In genomic region chr11:65720237-65720934, GRCh38 we compare ENCODE assay signal across 8 cellular contexts. TPM values are rescaled to one million over a fixed set of nuclear protein-coding genes. Genes with fewer than 3 reads are reported as not detected.
DNase-seq lines count a peak whose midpoint lies in the region; ATAC-seq, FAIRE-seq and TF ChIP-seq lines count a peak whose summit lies in the region.

Gene RNASEH2C, minus strand, starts transcription at chr11:65720798. Its CDS starts 40 bp downstream, at chr11:65720758.

- in situ Hi-C loops in GM13977 (cut with MboI; ENCODE audit: low pct_unique_long_range_greater_than_20kb, low sequenced_read_pairs, unreplicated experiment), result no loop called here

- H3K36me3 Mint-ChIP-seq in astrocyte (ENCODE audit: low read depth, unreplicated experiment), result peaks cover 13% of the 10 kb centered on the region

- no peaks in the 10 kb centered on the region for H3K9me2 ChIP-seq in hepatocyte (replicated peaks; ENCODE audit: insufficient read depth)

- peaks cover 41% of the 10 kb centered on the region for H4K20me1 ChIP-seq in astrocyte (ENCODE audit: insufficient read depth, low read length)
- H4K20me1 ChIP-seq in hepatocyte (ENCODE audit: insufficient read depth, poor library complexity, severe bottlenecking), result peaks cover 13% of the 10 kb centered on the region

- peak within 1 kb of the TSS; percentile 66 for H3K27ac ChIP-seq in astrocyte (ENCODE audit: low read depth, low read length)
- H3K27ac ChIP-seq in hepatocyte, result peak within 1 kb of the TSS; percentile 64
- H3K27ac ChIP-seq in aorta (ENCODE audit: low read depth in 1 of 2, low read length in 2 of 2), result peak within 1 kb of the TSS in 1 of 2 donors; percentile 64

- H3K27me3 ChIP-seq in astrocyte (ENCODE audit: insufficient read depth, low read length) (no peaks in the 10 kb centered on the region), hepatocyte (no peaks in the 10 kb centered on the region), aorta (ENCODE audit: control insufficient read depth in 1 of 2, insufficient read depth in 2 of 2, low read length in 1 of 2) (no peaks in the 10 kb centered on the region)

- ATAC-seq in HG02852 (IDR thresholded peaks at IDR 0.05; ENCODE audit: unreplicated experiment), result peak; percentile 76
- peak; percentile 95 for ATAC-seq in aorta (ENCODE audit: low FRiP score)

- WGBS in hepatocyte (ENCODE audit: low lambda C conversion rate, missing lambda C conversion rate), result under 1% methylated on average over 71 of the region's 76 CpGs
- WGBS in aorta, 2 donors, result 0 to 1% methylated on average over 51 to 76 of the region's 76 CpGs

- H3K9me3 ChIP-seq in astrocyte (ENCODE audit: insufficient read depth, low read depth, low read length), result no peaks in the 10 kb centered on the region
- no peaks in the 10 kb centered on the region for H3K9me3 ChIP-seq in hepatocyte (ENCODE audit: low read depth)
- no peaks in the 10 kb centered on the region for H3K9me3 ChIP-seq in aorta (ENCODE audit: control insufficient read depth, low read length)

- H3K4me2 ChIP-seq in astrocyte (ENCODE audit: low read length) (peak within 1 kb of the TSS; percentile 85), hepatocyte (peak within 1 kb of the TSS; percentile 94)

- H3K79me2 ChIP-seq in astrocyte (ENCODE audit: insufficient read depth, low read length) (peaks cover 44% of the 10 kb centered on the region), hepatocyte (peaks cover 20% of the 10 kb centered on the region)

- peak within 1 kb of the TSS; percentile 82 for H2AFZ ChIP-seq in astrocyte (ENCODE audit: low read depth, low read length)
- peak within 1 kb of the TSS; percentile 41 for H2AFZ ChIP-seq in hepatocyte

- DNase-seq in GM13977 (ENCODE audit: low spot score) (peak; percentile 94), NCI-H1694 treated with DMSO at 0.1 percent for 48 hours (lab: John Stamatoyannopoulos, UW) (peak; percentile 56), T-helper 22 cell (ENCODE audit: low read depth) (peak; percentile 55), astrocyte (ENCODE audit: low read depth) (peak; percentile 71), hepatocyte (ENCODE audit: low spot score) (peak; percentile 93), renal cortical epithelial cell (ENCODE audit: low read depth) (peak; percentile 61), aorta (peak; percentile 91 to 95)

- H3K9ac ChIP-seq in astrocyte (ENCODE audit: low read length), result peak within 1 kb of the TSS; percentile 83

- H3K27ac Mint-ChIP-seq in astrocyte (ENCODE audit: unreplicated experiment), result peak within 1 kb of the TSS; percentile 58

- intact Hi-C loops in aorta (cut with DNase I), result no loop called here

- H3K9me3 Mint-ChIP-seq in astrocyte (ENCODE audit: unreplicated experiment), result no peaks in the 10 kb centered on the region

- H3K4me3 ChIP-seq in astrocyte (ENCODE audit: insufficient read depth, low read depth, low read length), result peak within 1 kb of the TSS; percentile 71
- peak within 1 kb of the TSS; percentile 46 for H3K4me3 ChIP-seq in hepatocyte
- peak within 1 kb of the TSS; percentile 32 to 43 for H3K4me3 ChIP-seq in aorta (ENCODE audit: low read length in 2 of 2)

- no peak for TF ChIP-seq CTCF in GM13977 (IDR thresholded peaks at IDR 0.05; ENCODE audit: extremely low read depth, insufficient read depth, missing control alignments)
- no peak for TF ChIP-seq CTCF in astrocyte (IDR thresholded peaks at IDR 0.05; ENCODE audit: insufficient read depth, low read depth, low read length)
- no peak for TF ChIP-seq CTCF in hepatocyte (IDR thresholded peaks at IDR 0.05; ENCODE audit: poor library complexity)

- H3K4me3 Mint-ChIP-seq in astrocyte (ENCODE audit: unreplicated experiment), result peak within 1 kb of the TSS; percentile 95

- H3K4me1 ChIP-seq in astrocyte (ENCODE audit: insufficient read depth, low read length), result peaks cover 19% of the 10 kb centered on the region
- peaks cover 11% of the 10 kb centered on the region for H3K4me1 ChIP-seq in hepatocyte (ENCODE audit: insufficient read depth)
- no peaks in the 10 kb centered on the region for H3K4me1 ChIP-seq in aorta (ENCODE audit: control insufficient read depth in 1 of 2, insufficient read depth in 2 of 2, low read length in 2 of 2)

- no peaks in the 10 kb centered on the region for H3K27me3 Mint-ChIP-seq in astrocyte (ENCODE audit: low read depth, unreplicated experiment)

- H3K4me1 Mint-ChIP-seq in astrocyte (ENCODE audit: low read depth, unreplicated experiment), result peaks cover 8% of the 10 kb centered on the region

- FAIRE-seq in astrocyte (lab: Jason Lieb, UNC), result no peak

- peaks cover 20% of the 10 kb centered on the region for H3K36me3 ChIP-seq in astrocyte (ENCODE audit: insufficient read depth, low read length)
- no peaks in the 10 kb centered on the region for H3K36me3 ChIP-seq in hepatocyte (replicated peaks; ENCODE audit: insufficient read depth, low read depth)
- peaks cover 4 to 10% of the 10 kb centered on the region in 2 donors for H3K36me3 ChIP-seq in aorta (ENCODE audit: control insufficient read depth in 1 of 2, insufficient read depth in 2 of 2, low read length in 1 of 2)

RNA-seq across cellular contexts. Expression of gene RNASEH2C, which starts in this region (rescaled TPM):
- total RNA-seq in astrocyte (24.7 and 25.0 TPM in 2 replicates), hepatocyte (26.4 and 44.4 TPM in 2 replicates), renal cortical epithelial cell (17.2 and 21.5 TPM in 2 replicates), aorta (10 to 100 TPM; 53.5 to 57.6 TPM)
- polyA plus RNA-seq in hepatocyte (68.6 and 78.7 TPM in 2 replicates), aorta (100 to 1,000 TPM in 1 of 2 donors, 10 to 100 TPM in 1; 80.1 to 113 TPM)
